Comparison of ENCODE assay signal across 26 cellular contexts in genomic region chr10:34585422-34586115, GRCh38.
A peak's percentile ranks its signal among the peaks of the same experiment; 100 is the strongest.
DNase-seq lines count a peak whose midpoint lies in the region; ATAC-seq, FAIRE-seq and TF ChIP-seq lines count a peak whose summit lies in the region.
"Had no signal": no experiment of that assay in that cellular context is flagged by ENCODE, and none has a peak within 500 bp of the region (broad histone marks: within the 10 kb centered on the region; RNA-seq: fewer than 3 reads in every experiment).

No MANE protein-coding gene starts in this region.

- no peak for DNase-seq in GM18507 (ENCODE audit: extremely low spot score, insufficient read length, low read depth)
- DNase-seq in H54 (ENCODE audit: insufficient read length, low spot score), result no peak
- peak; percentile 62 to 66 for DNase-seq in NCI-H526 (lab: John Stamatoyannopoulos, UW)
- DNase-seq in keratinocyte (ENCODE audit: low read depth, low spot score), result no peak
- no peak for DNase-seq in BE2C
- no peak for DNase-seq in esophagus muscularis mucosa (ENCODE audit: extremely low spot score)
- DNase-seq: activated CD4-positive, alpha-beta memory T cell treated with anti-CD3 and anti-CD28 coated beads, Interleukin-2, amount 10 ng/mL, durations not matched to agents 7 days and 5 days; activated naive CD4-positive, alpha-beta T cell; activated T-cell treated with anti-CD3 and anti-CD28 coated beads for 4 hours; adrenal gland; Caco-2; glutamatergic neuron; GOT3; left lung; NCI-H774; ovary; stimulated activated CD4-positive, alpha-beta T cell treated with anti-CD3 and anti-CD28 coated beads, Interleukin-12 subunit alpha, Interleukin-12 subunit beta, amount 100 ng/mL, for 4 hours; stimulated activated naive CD8-positive, alpha-beta T cell treated with anti-CD3 and anti-CD28 coated beads, Interleukin-15, amount 100 ng/mL, for 72 hours had no signal

- H3K9me3 ChIP-seq in keratinocyte (ENCODE audit: control insufficient read depth, low read depth, low read length), result no peaks in the 10 kb centered on the region
- H3K9me3 ChIP-seq in BE2C, result no peaks in the 10 kb centered on the region
- no peaks in the 10 kb centered on the region for H3K9me3 ChIP-seq in esophagus muscularis mucosa
- H3K9me3 ChIP-seq: adrenal gland, BLaER1, Caco-2, left lung, ovary, right atrium auricular region, tibial nerve had no signal

- no peak for TF ChIP-seq CTCF in keratinocyte (optimal IDR thresholded peaks at IDR 0.05 in 1 of 3, IDR thresholded peaks at IDR 0.05 in 1 of 3, conservative IDR thresholded peaks at IDR 0.05 in 1 of 3; ENCODE audit: extremely low read depth in 1 of 3, insufficient read depth in 2 of 3, low read length in 3 of 3)
- TF ChIP-seq CTCF in BE2C (IDR thresholded peaks at IDR 0.05; ENCODE audit: low read depth, low read length), result no peak
- TF ChIP-seq CTCF in esophagus muscularis mucosa (IDR thresholded peaks at IDR 0.05), result no peak

- no peaks in the 10 kb centered on the region for H4K20me1 ChIP-seq in keratinocyte (ENCODE audit: control insufficient read depth, extremely low read depth, insufficient read depth, low read length)

- no peak overlapping the region for H3K27ac ChIP-seq in keratinocyte (ENCODE audit: control insufficient read depth, insufficient read depth, low read length)
- no peak overlapping the region for H3K27ac ChIP-seq in esophagus muscularis mucosa (replicated peaks in 1 of 4)
- H3K27ac ChIP-seq: adrenal gland, BLaER1, coronary artery, left lung, ovary, right atrium auricular region, tibial nerve had no signal

- H3K9ac ChIP-seq in keratinocyte (ENCODE audit: control insufficient read depth, extremely low read depth, insufficient read depth, low read length), result no peak overlapping the region
- H3K9ac ChIP-seq: BLaER1 had no signal

- intact Hi-C loops in esophagus muscularis mucosa (cut with DNase I), result no loop called here

- H3K36me3 ChIP-seq in keratinocyte (ENCODE audit: control insufficient read depth in 2 of 2, extremely low read depth in 1 of 2, insufficient read depth in 2 of 2, low read length in 2 of 2), result no peaks in the 10 kb centered on the region
- H3K36me3 ChIP-seq in BE2C, result no peaks in the 10 kb centered on the region
- H3K36me3 ChIP-seq in esophagus muscularis mucosa, result no peaks in the 10 kb centered on the region
- H3K36me3 ChIP-seq: adrenal gland, BLaER1, left lung, ovary, right atrium auricular region, tibial nerve had no signal

- H3K4me3 ChIP-seq in keratinocyte (ENCODE audit: control insufficient read depth in 2 of 3, extremely low read depth in 1 of 3, insufficient read depth in 2 of 3, low read depth in 1 of 3, low read length in 3 of 3) (no peak overlapping the region), BE2C (ENCODE audit: low read depth, low read length) (no peak overlapping the region), esophagus muscularis mucosa (no peak overlapping the region)
- H3K4me3 ChIP-seq: adrenal gland, BLaER1, coronary artery, left lung, ovary, right atrium auricular region, tibial nerve had no signal

- peak; percentile 57 for FAIRE-seq in GM18507 (lab: Jason Lieb, UNC)
- peak; percentile 66 for FAIRE-seq in H54 (lab: Jason Lieb, UNC)
- peak; percentile 59 for FAIRE-seq in keratinocyte (lab: Jason Lieb, UNC)

- H2AFZ ChIP-seq in keratinocyte (ENCODE audit: control insufficient read depth, low read length), result no peak overlapping the region

- H3K4me2 ChIP-seq in keratinocyte (ENCODE audit: control insufficient read depth, extremely low read depth, insufficient read depth, low read depth, low read length), result no peak overlapping the region
- H3K4me2 ChIP-seq: BLaER1 had no signal

- no peak for TF ChIP-seq EP300 in esophagus muscularis mucosa (IDR thresholded peaks at IDR 0.05)

- ATAC-seq in HG02840 (IDR thresholded peaks at IDR 0.05; ENCODE audit: low FRiP score, unreplicated experiment), result no peak
- no peak for ATAC-seq in esophagus mucosa
- ATAC-seq: left lung; natural killer cell treated with Interleukin-12 subunit alpha and Interleukin-12 subunit beta and Interleukin-15 and Interleukin-18, amount 100 ng/mL, for 72 hours; Right ventricle myocardium inferior; stimulated activated naive CD8-positive, alpha-beta T cell treated with anti-CD3 and anti-CD28 coated beads, Interleukin-15, amount 100 ng/mL, for 72 hours had no signal

- TF ChIP-seq POLR2A in H54 (IDR thresholded peaks at IDR 0.05; ENCODE audit: low read depth, low read length) (no peak), esophagus muscularis mucosa (IDR thresholded peaks at IDR 0.05; ENCODE audit: low read depth) (no peak)

- H3K27me3 ChIP-seq in keratinocyte (ENCODE audit: control insufficient read depth, extremely low read depth, insufficient read depth, low read length) (no peaks in the 10 kb centered on the region), BE2C (no peaks in the 10 kb centered on the region), esophagus muscularis mucosa (no peaks in the 10 kb centered on the region)
- H3K27me3 ChIP-seq: adrenal gland, BLaER1, left lung, ovary, right atrium auricular region, tibial nerve had no signal

- 93% methylated on average over 2 of the region's 2 CpGs for WGBS in esophagus muscularis mucosa

- no peaks in the 10 kb centered on the region for H3K9me1 ChIP-seq in keratinocyte (ENCODE audit: control insufficient read depth, extremely low read depth, insufficient read depth, low read length)

- dilution Hi-C loops in keratinocyte (cut with MboI; ENCODE audit: extremely low pct_ligation_motif_present, low sequenced_read_pairs), result no loop called here

- peaks cover 14% of the 10 kb centered on the region for H3K79me2 ChIP-seq in keratinocyte (ENCODE audit: control insufficient read depth, insufficient read depth, low read length)

- H3K4me1 ChIP-seq in keratinocyte (ENCODE audit: control insufficient read depth, extremely low read depth, insufficient read depth, low read length) (peaks cover 59% of the 10 kb centered on the region), BE2C (no peaks in the 10 kb centered on the region; the same call in none of the 2 replicates), esophagus muscularis mucosa (peaks cover 0 to 58% (median 44%) of the 10 kb centered on the region in 4 donors)
- H3K4me1 ChIP-seq: BLaER1 had no signal

Comparison
In these comparisons a context has a peak if more than half of its experiments do, and no peak if none do; other contexts are left out.
1. DNase-seq: peak in NCI-H526 (2 of 2); none in GM18507 (single experiment), H54 (single experiment), keratinocyte (single experiment), BE2C (single experiment) and esophagus muscularis mucosa (single experiment).